In genomic region chrX:10110984-10111363, GRCh38 we compare ENCODE assay signal across 9 cellular contexts. TPM values are rescaled to one million over a fixed set of nuclear protein-coding genes. Genes with fewer than 3 reads are reported as not detected.
A peak's percentile ranks its signal among the peaks of the same experiment; 100 is the strongest.
DNase-seq lines count a peak whose midpoint lies in the region; ATAC-seq and TF ChIP-seq lines count a peak whose summit lies in the region.
"Had no signal": no experiment of that assay in that cellular context is flagged by ENCODE, and none has a peak within 500 bp of the region (broad histone marks: within the 10 kb centered on the region; RNA-seq: fewer than 3 reads in every experiment).

No MANE protein-coding gene starts in this region.

- TF ChIP-seq POLR2A in testis (IDR thresholded peaks at IDR 0.05) (no peak), breast epithelium (IDR thresholded peaks at IDR 0.05) (no peak)

- BruUV-seq in PC-9 (replicated peaks; lab: Mats Ljungman, UMichigan) = no TSS peak

- intact Hi-C loops in mucosa of descending colon (cut with DNase I, micrococcal nuclease) = no loop called here
- intact Hi-C loops in testis (cut with DNase I; ENCODE audit: low total_unique reads) = no loop called here
- intact Hi-C loops in breast epithelium (cut with DNase I; ENCODE audit: low total_unique reads) = no loop called here
- intact Hi-C loops in PC-9 (cut with micrococcal nuclease; ENCODE audit: unreplicated experiment) = loop anchor here (10.0 kb wide), 1 partner anchor 1366 kb away; no protein-coding TSS in a partner anchor

- H3K79me2 ChIP-seq in PC-9 (ENCODE audit: low read depth) = no peaks in the 10 kb centered on the region

- no peak overlapping the region for H3K4me3 ChIP-seq in mucosa of descending colon
- H3K4me3 ChIP-seq in testis = no peak overlapping the region
- H3K4me3 ChIP-seq in breast epithelium = no peak overlapping the region
- no peak overlapping the region for H3K4me3 ChIP-seq in PC-9
- H3K4me3 ChIP-seq: body of pancreas had no signal

- WGBS in testis, 2 donors = 45 to 48% methylated on average over 3 to 8 of the region's 10 CpGs

- H3K27ac ChIP-seq in testis = peak overlapping the region; percentile 24 to 55
- no peak overlapping the region for H3K27ac ChIP-seq in breast epithelium
- H3K27ac ChIP-seq in PC-9 = no peak overlapping the region

- H3K9me2 ChIP-seq in PC-9 (ENCODE audit: insufficient read depth) = no peaks in the 10 kb centered on the region

- ATAC-seq in HG03064 (IDR thresholded peaks at IDR 0.05; ENCODE audit: low read depth, unreplicated experiment) (peak; percentile 43), mucosa of descending colon (peak; percentile 70)
- ATAC-seq: body of pancreas had no signal

- H3K27me3 ChIP-seq in testis = no peaks in the 10 kb centered on the region
- H3K27me3 ChIP-seq in breast epithelium = peaks cover 0 to 20% of the 10 kb centered on the region in 2 donors
- H3K27me3 ChIP-seq in PC-9 (ENCODE audit: insufficient read depth, low read depth) = no peaks in the 10 kb centered on the region
- H3K27me3 ChIP-seq: body of pancreas had no signal

- H3K4me1 ChIP-seq in mucosa of descending colon (ENCODE audit: low read depth) (peaks cover 6% of the 10 kb centered on the region), testis (peaks cover 24% of the 10 kb centered on the region), breast epithelium (no peaks in the 10 kb centered on the region), PC-9 (replicated peaks; ENCODE audit: insufficient read depth) (no peaks in the 10 kb centered on the region)
- H3K4me1 ChIP-seq: body of pancreas had no signal

- no peak for TF ChIP-seq CTCF in GM13976 (IDR thresholded peaks at IDR 0.05; ENCODE audit: borderline replicate concordance, control extremely low read depth, extremely low read depth, insufficient read depth, missing control alignments)
- TF ChIP-seq CTCF in mucosa of descending colon (IDR thresholded peaks at IDR 0.05) = no peak
- TF ChIP-seq CTCF in testis (IDR thresholded peaks at IDR 0.05) = no peak
- no peak for TF ChIP-seq CTCF in breast epithelium (IDR thresholded peaks at IDR 0.05)
- no peak for TF ChIP-seq CTCF in PC-9 (conservative IDR thresholded peaks at IDR 0.05)

- no peaks in the 10 kb centered on the region for H3K9me3 ChIP-seq in mucosa of descending colon
- H3K9me3 ChIP-seq in testis = no peaks in the 10 kb centered on the region
- H3K9me3 ChIP-seq in breast epithelium = no peaks in the 10 kb centered on the region
- H3K9me3 ChIP-seq in PC-9 (ENCODE audit: insufficient read depth, low read depth) = no peaks in the 10 kb centered on the region
- H3K9me3 ChIP-seq: body of pancreas had no signal

- in situ Hi-C loops in GM13976 (cut with MboI; ENCODE audit: low sequenced_read_pairs, unreplicated experiment) = no loop called here

- H4K20me1 ChIP-seq in PC-9 (ENCODE audit: insufficient read depth) = no peaks in the 10 kb centered on the region

- no peaks in the 10 kb centered on the region for H3K36me3 ChIP-seq in mucosa of descending colon (ENCODE audit: low read depth)
- H3K36me3 ChIP-seq in testis (ENCODE audit: low read depth, missing control alignments) = no peaks in the 10 kb centered on the region
- H3K36me3 ChIP-seq in breast epithelium = no peaks in the 10 kb centered on the region
- H3K36me3 ChIP-seq in PC-9 (ENCODE audit: low read depth) = no peaks in the 10 kb centered on the region

- POLR2A ChIA-PET in PC-9 (lab: Charles Lee; ENCODE audit: unreplicated experiment) = no interaction called here

- H2AFZ ChIP-seq in PC-9 = no peak overlapping the region

- CTCF ChIA-PET in PC-9 (lab: Charles Lee) = no interaction called here

- DNase-seq in GM13976 (ENCODE audit: low spot score) (peak; percentile 65), activated T-cell treated with anti-CD3 and anti-CD28 coated beads for 24 hours (ENCODE audit: low read depth) (peak; percentile 54), mucosa of descending colon (peak in 1 of 3 donors; percentile 43), testis (peak; percentile 53), breast epithelium (ENCODE audit: low spot score in 2 of 2) (no peak), AML-193 (lab: John Stamatoyannopoulos, UW) (no peak), PC-9 (no peak)

- no peaks in the 10 kb centered on the region for H3F3A ChIP-seq in PC-9 (ENCODE audit: insufficient read depth, low read depth)

- H3K4me2 ChIP-seq in PC-9 = no peak overlapping the region

RNA-seq across cellular contexts. Expression of gene CLCN4, which starts 45.8 kb away (rescaled TPM):
- total RNA-seq in mucosa of descending colon (1 to 10 TPM in 2 of 3 donors, under 1 TPM in 1; 0.26 to 1.8 (median 1.7) TPM), testis (10 to 100 TPM in 1 of 2 donors, 1 to 10 TPM in 1; 5.4 to 11.6 TPM), breast epithelium (1 to 10 TPM; 2.9 to 4.7 (median 3.7) TPM), PC-9 (2021) (3.1 and 4.4 TPM in 2 replicates)
- polyA plus RNA-seq in testis (ENCODE audit: insufficient read depth, low read depth, low replicate concordance) = 5.1 TPM

Comparison
In these comparisons a context has a peak if more than half of its experiments do, and no peak if none do; other contexts are left out.
1. DNase-seq: peak in GM13976 (single experiment), activated T-cell treated with anti-CD3 and anti-CD28 coated beads for 24 hours (single experiment) and testis (single experiment); none in breast epithelium (0 of 2), AML-193 (0 of 2) and PC-9 (0 of 2).
2. H3K27ac ChIP-seq: peak in testis (2 of 2); none in breast epithelium (0 of 2) and PC-9 (single experiment).